In genomic region chr1:57898531-57898930, GRCh38 we compare ENCODE assay signal across 31 cellular contexts.
"Had no signal": no experiment of that assay in that cellular context is flagged by ENCODE, and none has a peak within 500 bp of the region (broad histone marks: within the 10 kb centered on the region; RNA-seq: fewer than 3 reads in every experiment).

No MANE protein-coding gene starts in this region.

- H2AFZ ChIP-seq: hepatocyte had no signal

- H3K27me3 Mint-ChIP-seq: activated CD4-positive, alpha-beta memory T cell treated with anti-CD3 and anti-CD28 coated beads, Interleukin-2, amount 10 ng/mL, durations not matched to agents 7 days and 5 days; activated CD4-positive, alpha-beta T cell treated with anti-CD3 and anti-CD28 coated beads, Interleukin-2, amount 10 ng/mL, durations not matched to agents 7 days and 5 days; activated naive CD8-positive, alpha-beta T cell treated with anti-CD3 and anti-CD28 coated beads, Interleukin-2, amount 10 ng/mL, durations not matched to agents 7 days and 5 days; activated T-cell treated with anti-CD3 and anti-CD28 coated beads, Interleukin-2, amount 50 U/mL, for 24 hours; brain had no signal

- DNase-seq: activated CD4-positive, alpha-beta memory T cell treated with anti-CD3 and anti-CD28 coated beads, Interleukin-2, amount 10 ng/mL, durations not matched to agents 7 days and 5 days; activated CD4-positive, alpha-beta T cell treated with anti-CD3 and anti-CD28 coated beads for 1 hour; activated CD4-positive, alpha-beta T cell treated with anti-CD3 and anti-CD28 coated beads for 4 hours; activated CD4-positive, alpha-beta T cell treated with anti-CD3 and anti-CD28 coated beads, Interleukin-2, amount 10 ng/mL, durations not matched to agents 7 days and 5 days; activated CD4-positive, alpha-beta T cell treated with anti-CD3 and anti-CD28 coated beads, Interleukin-2, amount 50 U/mL, for 4 hours; activated CD8-positive, alpha-beta memory T cell treated with anti-CD3 and anti-CD28 coated beads, Interleukin-2, amount 50 U/mL, for 48 hours; activated gamma-delta T cell; activated naive CD4-positive, alpha-beta T cell; activated naive CD4-positive, alpha-beta T cell treated with anti-CD3 and anti-CD28 coated beads, Interleukin-2, amount 10 ng/mL, durations not matched to agents 7 days and 5 days; activated naive CD8-positive, alpha-beta T cell treated with anti-CD3 and anti-CD28 coated beads, Interleukin-2, amount 10 ng/mL, durations not matched to agents 7 days and 5 days; activated T-cell treated with anti-CD3 and anti-CD28 coated beads for 4 hours; activated T-cell treated with anti-CD3 and anti-CD28 coated beads, Interleukin-2, amount 50 U/mL, for 24 hours; activated T-cell treated with anti-CD3 and anti-CD28 coated beads, Interleukin-2, amount 50 U/mL, for 72 hours; central memory CD4-positive, alpha-beta T cell; cerebellar nuclear complex; colonic mucosa; effector CD8-positive, alpha-beta T cell; esophagus squamous epithelium; foreskin melanocyte; heart right ventricle had no signal

- H3K9me3 ChIP-seq: ascending aorta, breast epithelium, colonic mucosa, esophagus squamous epithelium, gastroesophageal sphincter, heart right ventricle had no signal

- H3K9me3 Mint-ChIP-seq: activated CD4-positive, alpha-beta memory T cell treated with anti-CD3 and anti-CD28 coated beads, Interleukin-2, amount 10 ng/mL, durations not matched to agents 7 days and 5 days; activated CD4-positive, alpha-beta T cell treated with anti-CD3 and anti-CD28 coated beads, Interleukin-2, amount 10 ng/mL, durations not matched to agents 7 days and 5 days; activated naive CD4-positive, alpha-beta T cell treated with anti-CD3 and anti-CD28 coated beads, Interleukin-2, amount 10 ng/mL, durations not matched to agents 7 days and 5 days; activated naive CD4-positive, alpha-beta T cell treated with anti-CD3 and anti-CD28 coated beads, Interleukin-2, amount 50 U/mL, for 72 hours; activated naive CD8-positive, alpha-beta T cell treated with anti-CD3 and anti-CD28 coated beads, Interleukin-2, amount 10 ng/mL, durations not matched to agents 7 days and 5 days; activated T-cell treated with anti-CD3 and anti-CD28 coated beads, Interleukin-2, amount 50 U/mL, for 24 hours; activated T-cell treated with anti-CD3 and anti-CD28 coated beads, Interleukin-2, amount 50 U/mL, for 72 hours; WTC11 had no signal

- H3K4me1 Mint-ChIP-seq: activated CD4-positive, alpha-beta memory T cell treated with anti-CD3 and anti-CD28 coated beads, Interleukin-2, amount 10 ng/mL, durations not matched to agents 7 days and 5 days; activated CD4-positive, alpha-beta T cell treated with anti-CD3 and anti-CD28 coated beads, Interleukin-2, amount 10 ng/mL, durations not matched to agents 7 days and 5 days; activated naive CD4-positive, alpha-beta T cell treated with anti-CD3 and anti-CD28 coated beads, Interleukin-2, amount 10 ng/mL, durations not matched to agents 7 days and 5 days; activated naive CD8-positive, alpha-beta T cell treated with anti-CD3 and anti-CD28 coated beads, Interleukin-2, amount 10 ng/mL, durations not matched to agents 7 days and 5 days had no signal

- H3K4me3 ChIP-seq: ascending aorta, breast epithelium, cardiac muscle cell, colonic mucosa, esophagus squamous epithelium, gastroesophageal sphincter, heart right ventricle, hepatocyte had no signal

- H3K4me3 Mint-ChIP-seq: activated CD4-positive, alpha-beta memory T cell treated with anti-CD3 and anti-CD28 coated beads, Interleukin-2, amount 10 ng/mL, durations not matched to agents 7 days and 5 days; activated CD4-positive, alpha-beta T cell treated with anti-CD3 and anti-CD28 coated beads, Interleukin-2, amount 10 ng/mL, durations not matched to agents 7 days and 5 days; activated naive CD4-positive, alpha-beta T cell treated with anti-CD3 and anti-CD28 coated beads, Interleukin-2, amount 10 ng/mL, durations not matched to agents 7 days and 5 days; activated naive CD8-positive, alpha-beta T cell treated with anti-CD3 and anti-CD28 coated beads, Interleukin-2, amount 10 ng/mL, durations not matched to agents 7 days and 5 days; activated T-cell treated with anti-CD3 and anti-CD28 coated beads, Interleukin-2, amount 50 U/mL, for 24 hours; activated T-cell treated with anti-CD3 and anti-CD28 coated beads, Interleukin-2, amount 50 U/mL, for 72 hours; brain; WTC11 had no signal

- H3K4me2 ChIP-seq: hepatocyte had no signal

- FAIRE-seq: endometrium, endothelial cell of umbilical vein had no signal

- H3K27ac Mint-ChIP-seq: activated CD4-positive, alpha-beta memory T cell treated with anti-CD3 and anti-CD28 coated beads, Interleukin-2, amount 10 ng/mL, durations not matched to agents 7 days and 5 days; activated CD4-positive, alpha-beta T cell treated with anti-CD3 and anti-CD28 coated beads, Interleukin-2, amount 10 ng/mL, durations not matched to agents 7 days and 5 days; activated naive CD4-positive, alpha-beta T cell treated with anti-CD3 and anti-CD28 coated beads, Interleukin-2, amount 10 ng/mL, durations not matched to agents 7 days and 5 days; activated naive CD4-positive, alpha-beta T cell treated with anti-CD3 and anti-CD28 coated beads, Interleukin-2, amount 50 U/mL, for 72 hours; activated naive CD8-positive, alpha-beta T cell treated with anti-CD3 and anti-CD28 coated beads, Interleukin-2, amount 10 ng/mL, durations not matched to agents 7 days and 5 days; activated T-cell treated with anti-CD3 and anti-CD28 coated beads, Interleukin-2, amount 50 U/mL, for 24 hours; activated T-cell treated with anti-CD3 and anti-CD28 coated beads, Interleukin-2, amount 50 U/mL, for 72 hours; WTC11 had no signal

- H3K79me2 ChIP-seq: hepatocyte had no signal

- H3K4me1 ChIP-seq: ascending aorta, breast epithelium, colonic mucosa, esophagus squamous epithelium, gastroesophageal sphincter, heart right ventricle had no signal

- ATAC-seq: activated naive CD4-positive, alpha-beta T cell treated with anti-CD3 and anti-CD28 coated beads, Interleukin-2, amount 50 U/mL, for 72 hours; activated T-cell treated with anti-CD3 and anti-CD28 coated beads, Interleukin-2, amount 50 U/mL, for 72 hours; gastroesophageal sphincter; heart right ventricle; WTC11 had no signal

- H3K27ac ChIP-seq: ascending aorta, breast epithelium, cardiac muscle cell, colonic mucosa, epithelial cell of prostate, esophagus squamous epithelium, gastroesophageal sphincter, heart right ventricle, hepatocyte had no signal

- H3K27me3 ChIP-seq: ascending aorta, breast epithelium, cardiac muscle cell, colonic mucosa, esophagus squamous epithelium, gastroesophageal sphincter, hepatocyte had no signal

- H3K36me3 ChIP-seq: ascending aorta, breast epithelium, cardiac muscle cell, colonic mucosa, esophagus squamous epithelium, gastroesophageal sphincter, heart right ventricle had no signal

- H3K36me3 Mint-ChIP-seq: activated naive CD4-positive, alpha-beta T cell treated with anti-CD3 and anti-CD28 coated beads, Interleukin-2, amount 10 ng/mL, durations not matched to agents 7 days and 5 days; activated naive CD4-positive, alpha-beta T cell treated with anti-CD3 and anti-CD28 coated beads, Interleukin-2, amount 50 U/mL, for 72 hours; activated naive CD8-positive, alpha-beta T cell treated with anti-CD3 and anti-CD28 coated beads, Interleukin-2, amount 10 ng/mL, durations not matched to agents 7 days and 5 days; brain; WTC11 had no signal
